Comparison of ENCODE assay signal across 10 cellular contexts in the genomic region with DNA sequence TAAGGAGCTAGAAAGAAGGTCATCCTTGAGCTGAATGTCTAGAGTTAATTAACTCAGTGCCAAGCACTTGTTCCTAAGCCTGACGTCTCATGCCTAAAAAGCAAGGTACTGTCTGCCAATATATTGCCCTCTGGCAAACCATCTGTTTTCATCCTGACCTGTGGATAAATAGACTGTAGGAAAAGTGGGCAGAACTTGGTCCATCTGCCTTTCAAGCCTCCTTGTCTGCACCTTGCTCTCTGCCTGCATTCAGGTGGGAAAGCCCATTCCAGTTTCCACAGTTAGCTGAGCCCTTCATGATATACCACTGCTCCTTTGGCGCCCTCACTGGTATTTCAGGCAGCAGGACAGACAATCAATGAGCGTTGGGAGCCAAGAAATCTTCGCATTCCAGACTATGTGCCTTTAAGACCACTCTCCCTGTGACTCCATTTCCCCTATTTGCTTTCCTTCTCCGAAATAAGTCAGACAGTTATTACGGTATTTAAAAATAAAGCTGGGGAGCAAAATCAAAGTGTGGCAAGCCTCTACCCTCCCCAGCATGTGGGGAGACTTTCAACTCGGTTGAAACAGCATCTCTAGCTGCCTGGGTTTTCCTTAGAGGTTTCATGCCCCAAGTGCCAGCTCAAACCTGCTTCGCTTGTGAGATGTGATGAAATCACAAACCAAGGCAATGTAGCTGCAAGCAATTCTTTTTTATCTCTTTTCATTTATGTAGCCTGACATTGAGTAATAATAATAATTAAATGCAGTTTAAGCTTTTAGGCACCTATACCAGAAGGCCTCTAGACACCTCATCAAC. TPM values are rescaled to one million over a fixed set of nuclear protein-coding genes. Genes with fewer than 3 reads are reported as not detected.
DNase-seq lines count a peak whose midpoint lies in the region; TF ChIP-seq lines count a peak whose summit lies in the region.
"Had no signal": no experiment of that assay in that cellular context is flagged by ENCODE, and none has a peak within 500 bp of the region (broad histone marks: within the 10 kb centered on the region; RNA-seq: fewer than 3 reads in every experiment).

No MANE protein-coding gene starts in this region.

- TF ChIP-seq CTCF in chondrocyte (IDR thresholded peaks at IDR 0.05) (peak; percentile 64), neural cell (IDR thresholded peaks at IDR 0.05; ENCODE audit: poor library complexity, severe bottlenecking) (peak; percentile 44)

- POLR2A ChIA-PET in activated CD4-positive, alpha-beta T cell treated with anti-CD3 and anti-CD28 coated beads, Interleukin-2, amount 10 ng/mL, durations not matched to agents 7 days and 5 days (lab: Charles Lee) = no interaction called here

- H3K79me2 ChIP-seq in neural cell (replicated peaks; ENCODE audit: insufficient read depth, low read length) = no peaks in the 10 kb centered on the region

- peaks cover 13% of the 10 kb centered on the region for H3K4me1 Mint-ChIP-seq in chondrocyte (ENCODE audit: low read depth)
- peaks cover 2% of the 10 kb centered on the region for H3K4me1 Mint-ChIP-seq in activated CD4-positive, alpha-beta T cell treated with anti-CD3 and anti-CD28 coated beads, Interleukin-2, amount 10 ng/mL, durations not matched to agents 7 days and 5 days

- no peak overlapping the region for H3K4me3 Mint-ChIP-seq in chondrocyte (ENCODE audit: unreplicated experiment)
- no peak overlapping the region for H3K4me3 Mint-ChIP-seq in activated CD4-positive, alpha-beta T cell treated with anti-CD3 and anti-CD28 coated beads, Interleukin-2, amount 10 ng/mL, durations not matched to agents 7 days and 5 days
- H3K4me3 Mint-ChIP-seq: effector memory CD8-positive, alpha-beta T cell had no signal

- peaks cover 3% of the 10 kb centered on the region for H3K9me3 ChIP-seq in neural cell (ENCODE audit: low read length)

- no peak overlapping the region for H3K4me2 ChIP-seq in neural cell (ENCODE audit: low read length)

- H3F3A ChIP-seq in neural cell (ENCODE audit: insufficient read depth, low read length, poor library complexity, severe bottlenecking) = no peaks in the 10 kb centered on the region

- peak; percentile 52 for TF ChIP-seq RAD21 in neural cell (conservative IDR thresholded peaks at IDR 0.05)

- H3K9me3 Mint-ChIP-seq in chondrocyte (ENCODE audit: low read depth) = peaks cover 12% of the 10 kb centered on the region
- H3K9me3 Mint-ChIP-seq in activated CD4-positive, alpha-beta T cell treated with anti-CD3 and anti-CD28 coated beads, Interleukin-2, amount 10 ng/mL, durations not matched to agents 7 days and 5 days = peaks cover 2% of the 10 kb centered on the region

- CTCF ChIA-PET in activated CD4-positive, alpha-beta T cell treated with anti-CD3 and anti-CD28 coated beads, Interleukin-2, amount 10 ng/mL, durations not matched to agents 7 days and 5 days (lab: Charles Lee) = no interaction called here

- no peak overlapping the region for H3K27ac Mint-ChIP-seq in chondrocyte (ENCODE audit: unreplicated experiment)
- no peak overlapping the region for H3K27ac Mint-ChIP-seq in activated CD4-positive, alpha-beta T cell treated with anti-CD3 and anti-CD28 coated beads, Interleukin-2, amount 10 ng/mL, durations not matched to agents 7 days and 5 days
- H3K27ac Mint-ChIP-seq: effector memory CD8-positive, alpha-beta T cell had no signal

- TF ChIP-seq EP300 in neural cell (conservative IDR thresholded peaks at IDR 0.05; ENCODE audit: poor library complexity, severe bottlenecking) = no peak

- no peak overlapping the region for H3K9ac ChIP-seq in neural cell (ENCODE audit: low read length)

- H3K36me3 ChIP-seq in neural cell (ENCODE audit: insufficient read depth, low read length) = no peaks in the 10 kb centered on the region

- no peaks in the 10 kb centered on the region for H4K20me1 ChIP-seq in neural cell (ENCODE audit: insufficient read depth)

- H3K36me3 Mint-ChIP-seq in chondrocyte (ENCODE audit: low read depth) = peaks cover 3% of the 10 kb centered on the region
- H3K36me3 Mint-ChIP-seq in activated CD4-positive, alpha-beta T cell treated with anti-CD3 and anti-CD28 coated beads, Interleukin-2, amount 10 ng/mL, durations not matched to agents 7 days and 5 days (ENCODE audit: low read depth) = peaks cover 2% of the 10 kb centered on the region

- no peak overlapping the region for H3K4me3 ChIP-seq in neural cell (ENCODE audit: low read length)

- H3K27me3 Mint-ChIP-seq in chondrocyte (ENCODE audit: low read depth) = no peaks in the 10 kb centered on the region
- peaks cover 29% of the 10 kb centered on the region for H3K27me3 Mint-ChIP-seq in activated CD4-positive, alpha-beta T cell treated with anti-CD3 and anti-CD28 coated beads, Interleukin-2, amount 10 ng/mL, durations not matched to agents 7 days and 5 days

- H2AFZ ChIP-seq in neural cell (ENCODE audit: low read depth, low read length) = no peak overlapping the region

- no peaks in the 10 kb centered on the region for H3K9me2 ChIP-seq in neural cell (ENCODE audit: insufficient read depth, low read length)

- H3K27ac ChIP-seq in neural cell (ENCODE audit: low read length) = no peak overlapping the region

- DNase-seq in NCI-H1417 (lab: John Stamatoyannopoulos, UW) (peak in 2 of 3 experiments; percentile 13 to 15), NCI-H1417 treated with DMSO at 0.1 percent for 48 hours (lab: John Stamatoyannopoulos, UW) (no peak), M059J (ENCODE audit: low read depth) (peak; percentile 10), chondrocyte (ENCODE audit: low spot score) (no peak), COR-L47 (lab: John Stamatoyannopoulos, UW) (no peak), NCI-H128 (lab: John Stamatoyannopoulos, UW; ENCODE audit: unreplicated experiment) (no peak)
- DNase-seq in activated CD4-positive, alpha-beta T cell treated with anti-CD3 and anti-CD28 coated beads, Interleukin-2, amount 10 ng/mL, durations not matched to agents 7 days and 5 days = no peak
- DNase-seq: effector memory CD8-positive, alpha-beta T cell; retina had no signal

- H3K27me3 ChIP-seq in neural cell (ENCODE audit: insufficient read depth, low read depth, low read length) = no peaks in the 10 kb centered on the region

TF ChIP-seq in neural cell, 6 proteins besides CTCF, POLR2A, EP300 and RAD21:
- TF ChIP-seq POLR2AphosphoS5 (IDR thresholded peaks at IDR 0.05) = no peak
- TF ChIP-seq SMC3 (conservative IDR thresholded peaks at IDR 0.05; ENCODE audit: poor library complexity) = no peak
- TF ChIP-seq MXI1 (conservative IDR thresholded peaks at IDR 0.05; ENCODE audit: poor library complexity, severe bottlenecking) = no peak
- no peak for TF ChIP-seq TAF1 (IDR thresholded peaks at IDR 0.05; ENCODE audit: low read depth)
- TF ChIP-seq EZH2 (IDR thresholded peaks at IDR 0.05; ENCODE audit: borderline replicate concordance, insufficient read depth, low read length, poor library complexity, severe bottlenecking) = no peak
- TF ChIP-seq, protein P1, sequence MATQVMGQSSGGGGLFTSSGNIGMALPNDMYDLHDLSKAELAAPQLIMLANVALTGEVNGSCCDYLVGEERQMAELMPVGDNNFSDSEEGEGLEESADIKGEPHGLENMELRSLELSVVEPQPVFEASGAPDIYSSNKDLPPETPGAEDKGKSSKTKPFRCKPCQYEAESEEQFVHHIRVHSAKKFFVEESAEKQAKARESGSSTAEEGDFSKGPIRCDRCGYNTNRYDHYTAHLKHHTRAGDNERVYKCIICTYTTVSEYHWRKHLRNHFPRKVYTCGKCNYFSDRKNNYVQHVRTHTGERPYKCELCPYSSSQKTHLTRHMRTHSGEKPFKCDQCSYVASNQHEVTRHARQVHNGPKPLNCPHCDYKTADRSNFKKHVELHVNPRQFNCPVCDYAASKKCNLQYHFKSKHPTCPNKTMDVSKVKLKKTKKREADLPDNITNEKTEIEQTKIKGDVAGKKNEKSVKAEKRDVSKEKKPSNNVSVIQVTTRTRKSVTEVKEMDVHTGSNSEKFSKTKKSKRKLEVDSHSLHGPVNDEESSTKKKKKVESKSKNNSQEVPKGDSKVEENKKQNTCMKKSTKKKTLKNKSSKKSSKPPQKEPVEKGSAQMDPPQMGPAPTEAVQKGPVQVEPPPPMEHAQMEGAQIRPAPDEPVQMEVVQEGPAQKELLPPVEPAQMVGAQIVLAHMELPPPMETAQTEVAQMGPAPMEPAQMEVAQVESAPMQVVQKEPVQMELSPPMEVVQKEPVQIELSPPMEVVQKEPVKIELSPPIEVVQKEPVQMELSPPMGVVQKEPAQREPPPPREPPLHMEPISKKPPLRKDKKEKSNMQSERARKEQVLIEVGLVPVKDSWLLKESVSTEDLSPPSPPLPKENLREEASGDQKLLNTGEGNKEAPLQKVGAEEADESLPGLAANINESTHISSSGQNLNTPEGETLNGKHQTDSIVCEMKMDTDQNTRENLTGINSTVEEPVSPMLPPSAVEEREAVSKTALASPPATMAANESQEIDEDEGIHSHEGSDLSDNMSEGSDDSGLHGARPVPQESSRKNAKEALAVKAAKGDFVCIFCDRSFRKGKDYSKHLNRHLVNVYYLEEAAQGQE (IDR thresholded peaks at IDR 0.05; ENCODE audit: borderline replicate concordance) = no peak
TF ChIP-seq in neural cell: peak in this region for 0.

RNA-seq across cellular contexts. Expression of a gene that starts 2.5 kb away (rescaled TPM):
- total RNA-seq in M059J (2014; rRNA removed; shearing (Covaris generic)) = 5.1 and 8.3 TPM in 2 replicates
- total RNA-seq in chondrocyte = 12.9 to 21.5 TPM (median 21.4 TPM) in 3 replicates
- 6.6 and 9.8 TPM in 2 replicates for polyA plus RNA-seq in neural cell
- 19.4 and 20.2 TPM in 2 replicates for polyA minus RNA-seq in neural cell
- not detected for total RNA-seq in activated CD4-positive, alpha-beta T cell treated with anti-CD3 and anti-CD28 coated beads, Interleukin-2, amount 10 ng/mL, durations not matched to agents 7 days and 5 days

Comparison
In these comparisons a context has a peak if more than half of its experiments do, and no peak if none do; other contexts are left out.
1. DNase-seq: peak in NCI-H1417 (2 of 3) and M059J (single experiment); none in NCI-H1417 treated with DMSO at 0.1 percent for 48 hours (single experiment), chondrocyte (single experiment), COR-L47 (single experiment), NCI-H128 (single experiment) and activated CD4-positive, alpha-beta T cell treated with anti-CD3 and anti-CD28 coated beads, Interleukin-2, amount 10 ng/mL, durations not matched to agents 7 days and 5 days (single experiment).